ENCODE assay signal across 8 cellular contexts in genomic region chrX:49106930-49107329, GRCh38.
A peak's percentile ranks its signal among the peaks of the same experiment; 100 is the strongest.
DNase-seq lines count a peak whose midpoint lies in the region; ATAC-seq, FAIRE-seq and TF ChIP-seq lines count a peak whose summit lies in the region.

No MANE protein-coding gene starts in this region.

- DNase-seq in DND-41, result peak; percentile 12
- DNase-seq in HTR-8/SVneo (ENCODE audit: insufficient read length, low spot score), result peak; percentile 17
- peak in 43 of 58 donors; percentile 0 to 55 (median 14) for DNase-seq in anterior cingulate cortex (lab: John Stamatoyannopoulos, UW)
- peak; percentile 57 for DNase-seq in iris pigment epithelial cell (ENCODE audit: low read depth)
- peak; percentile 15 for DNase-seq in urothelium cell line (ENCODE audit: low spot score)
- no peak for DNase-seq in stimulated activated CD4-positive, alpha-beta T cell treated with anti-CD3 and anti-CD28 coated beads, Interleukin-4, amount 100 ng/mL, for 1 hour

- peaks cover 22% of the 10 kb centered on the region for H3K36me3 ChIP-seq in DND-41 (ENCODE audit: insufficient read depth, low read length)

- no peaks in the 10 kb centered on the region for H3K79me2 ChIP-seq in DND-41 (ENCODE audit: insufficient read depth, low read length)

- H3K4me3 ChIP-seq in DND-41 (ENCODE audit: low read depth in 1 of 2, low read length in 2 of 2), result no peak overlapping the region

- peak; percentile 63; the same call in 2 of the 3 replicates for ATAC-seq in DND-41 (ENCODE audit: insufficient read depth, low read depth)
- no peak for ATAC-seq in GM18498 (IDR thresholded peaks at IDR 0.05; ENCODE audit: unreplicated experiment)
- no peak for ATAC-seq in GM21360 (IDR thresholded peaks at IDR 0.05; ENCODE audit: unreplicated experiment)

- no peak overlapping the region for H3K9ac ChIP-seq in DND-41 (ENCODE audit: low read depth, low read length)

- FAIRE-seq in HTR-8/SVneo (lab: Jason Lieb, UNC) (no peak), urothelium cell line (lab: Jason Lieb, UNC) (no peak)

- H3K27me3 ChIP-seq in DND-41 (ENCODE audit: insufficient read depth, low read length, poor library complexity), result no peaks in the 10 kb centered on the region

- no peak overlapping the region for H2AFZ ChIP-seq in DND-41 (ENCODE audit: low read depth, low read length)

- H3K4me2 ChIP-seq in DND-41 (ENCODE audit: insufficient read depth, low read length), result no peak overlapping the region

- no peak overlapping the region for H3K27ac ChIP-seq in DND-41 (ENCODE audit: low read length)

- H4K20me1 ChIP-seq in DND-41 (ENCODE audit: insufficient read depth, low read length), result no peaks in the 10 kb centered on the region

- H3K9me3 ChIP-seq in DND-41 (ENCODE audit: insufficient read depth, low read length, severe bottlenecking), result no peaks in the 10 kb centered on the region

- peak; percentile 60 for TF ChIP-seq CTCF in DND-41 (IDR thresholded peaks at IDR 0.05; ENCODE audit: borderline replicate concordance, extremely low read depth, low read length, poor library complexity, severe bottlenecking)

- peaks cover 5% of the 10 kb centered on the region for H3K4me1 ChIP-seq in DND-41 (ENCODE audit: insufficient read depth, low read length)
